In the genomic region with DNA sequence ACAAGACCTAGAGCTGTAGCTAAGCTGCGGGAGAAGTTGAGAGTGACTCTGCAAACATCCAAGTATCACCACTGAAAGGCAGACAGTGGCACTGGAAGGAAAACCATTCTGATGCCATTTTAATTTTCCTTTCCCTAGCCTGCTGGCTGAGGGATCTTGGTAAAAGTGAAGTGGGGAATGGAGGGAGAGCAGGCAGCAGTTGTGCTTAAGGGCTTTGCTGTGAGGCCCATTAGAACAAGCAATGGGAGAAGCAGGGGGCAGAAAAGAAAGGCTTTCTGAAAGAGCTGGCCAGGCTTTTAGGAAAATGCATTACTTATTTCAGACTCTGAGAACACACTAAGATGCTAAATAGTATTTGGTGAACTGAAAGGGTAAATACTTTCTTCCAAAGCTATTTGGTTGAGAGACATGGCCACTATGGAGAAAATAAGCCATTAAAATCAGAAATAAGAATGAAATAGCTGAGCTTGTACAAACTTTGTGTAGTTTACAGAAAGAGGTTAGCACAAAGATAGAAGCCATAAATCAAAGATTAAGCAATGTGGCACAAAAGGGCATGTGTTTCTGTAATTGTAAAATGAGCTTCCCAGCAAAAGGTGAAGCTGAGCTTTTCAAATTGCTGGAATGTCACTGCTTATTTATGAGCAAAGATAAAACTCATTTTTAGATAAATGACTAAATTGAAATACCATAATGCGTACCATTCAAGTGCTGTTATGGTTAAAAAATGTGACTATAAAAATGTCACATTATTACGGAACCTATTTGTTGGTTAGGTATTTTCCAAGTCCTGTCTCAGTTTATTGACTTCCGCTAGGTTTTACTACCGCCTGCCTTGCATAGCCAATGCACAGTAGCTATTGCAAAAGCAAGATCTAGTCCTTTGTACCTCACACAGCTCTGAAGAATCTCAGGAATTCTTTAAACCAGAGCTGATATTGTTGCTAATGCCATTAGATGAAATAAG, we compare ENCODE assay signal across 18 cellular contexts. TPM values are rescaled to one million over a fixed set of nuclear protein-coding genes. Genes with fewer than 3 reads are reported as not detected.
DNase-seq lines count a peak whose midpoint lies in the region; ATAC-seq and TF ChIP-seq lines count a peak whose summit lies in the region.
"Had no signal": no experiment of that assay in that cellular context is flagged by ENCODE, and none has a peak within 500 bp of the region (broad histone marks: within the 10 kb centered on the region; RNA-seq: fewer than 3 reads in every experiment).

No MANE protein-coding gene starts in this region.

- H3K27me3 ChIP-seq in H9 (ENCODE audit: insufficient read depth, low read length), result no peaks in the 10 kb centered on the region
- no peaks in the 10 kb centered on the region for H3K27me3 ChIP-seq in OCI-LY3 (ENCODE audit: low read depth, low read length)
- H3K27me3 ChIP-seq in iPS-20b (ENCODE audit: insufficient read depth, low read length), result no peaks in the 10 kb centered on the region
- H3K27me3 ChIP-seq in trophoblast cell (ENCODE audit: insufficient read depth, low read length), result no peaks in the 10 kb centered on the region
- H3K27me3 ChIP-seq: breast epithelium, suprapubic skin had no signal

- no peak overlapping the region for H3K56ac ChIP-seq in H9 (ENCODE audit: insufficient read length, low read depth, low read length)

- H4K5ac ChIP-seq in H9 (ENCODE audit: insufficient read length, low read depth, low read length), result no peak overlapping the region

- peak overlapping the region; percentile 58 for H3K4me3 ChIP-seq in OCI-LY3 (ENCODE audit: low read length)
- no peak overlapping the region for H3K4me3 ChIP-seq in iPS-20b (ENCODE audit: low read length)
- H3K4me3 ChIP-seq in trophoblast cell (ENCODE audit: low read depth, low read length), result no peak overlapping the region
- H3K4me3 ChIP-seq: breast epithelium, lung, suprapubic skin had no signal

- H3K4me1 Mint-ChIP-seq in H9 (peaks cover 16 to 17% of the 10 kb centered on the region in 2 experiments), MCF 10A (ENCODE audit: insufficient read depth, unreplicated experiment) (no peaks in the 10 kb centered on the region)
- H3K4me1 Mint-ChIP-seq: activated CD4-positive, alpha-beta T cell treated with anti-CD3 and anti-CD28 coated beads, Interleukin-2, amount 10 ng/mL, durations not matched to agents 24 days and 14 days; CD4-positive, CD25-positive, alpha-beta regulatory T cell had no signal

- no peaks in the 10 kb centered on the region; a peak in 1 of 7 replicates for H3K36me3 Mint-ChIP-seq in H9 (ENCODE audit: insufficient read depth in 1 of 3, low read depth in 3 of 3)
- H3K36me3 Mint-ChIP-seq in MCF 10A (ENCODE audit: insufficient read depth, unreplicated experiment), result no peaks in the 10 kb centered on the region
- H3K36me3 Mint-ChIP-seq: CD4-positive, CD25-positive, alpha-beta regulatory T cell had no signal

- H3K23me2 ChIP-seq in H9 (ENCODE audit: insufficient read length, low read depth, low read length, poor library complexity, severe bottlenecking), result no peaks in the 10 kb centered on the region

- peak overlapping the region in 2 of 3 experiments; percentile 65 to 82; a peak in 4 of 7 replicates for H3K27ac Mint-ChIP-seq in H9
- H3K27ac Mint-ChIP-seq in MCF 10A (ENCODE audit: low read depth, unreplicated experiment), result no peak overlapping the region
- H3K27ac Mint-ChIP-seq: activated CD4-positive, alpha-beta T cell treated with anti-CD3 and anti-CD28 coated beads, Interleukin-2, amount 10 ng/mL, durations not matched to agents 24 days and 14 days; CD4-positive, CD25-positive, alpha-beta regulatory T cell had no signal

- intact Hi-C loops in MCF 10A (cut with micrococcal nuclease), result no loop called here

- no peak overlapping the region for H4K12ac ChIP-seq in trophoblast cell (ENCODE audit: low read depth, low read length)

- POLR2A ChIA-PET in MCF 10A (lab: Yijun Ruan, JAX), result interaction anchor here (1.1 to 1.4 kb wide), 3 partner anchors 10 to 74 kb away, joined by 3 to 6 read pairs (median 4); no protein-coding TSS in a partner anchor

- H2BK120ac ChIP-seq in H9 (ENCODE audit: low read depth, low read length, poor library complexity, severe bottlenecking) (no peak overlapping the region), trophoblast cell (ENCODE audit: insufficient read depth, low read length, poor library complexity) (peak overlapping the region; percentile 43)

- no peak overlapping the region for H2BK15ac ChIP-seq in H9 (ENCODE audit: low read depth, low read length)

- H3K18ac ChIP-seq in H9 (ENCODE audit: insufficient read length, low read depth, low read length) (peak overlapping the region; percentile 54), trophoblast cell (ENCODE audit: low read length) (no peak overlapping the region)

- no peak overlapping the region for H3T11ph ChIP-seq in H9 (ENCODE audit: low read length)

- H3K9me3 Mint-ChIP-seq in H9 (no peaks in the 10 kb centered on the region), MCF 10A (ENCODE audit: unreplicated experiment) (no peaks in the 10 kb centered on the region)
- H3K9me3 Mint-ChIP-seq: activated CD4-positive, alpha-beta T cell treated with anti-CD3 and anti-CD28 coated beads, Interleukin-2, amount 10 ng/mL, durations not matched to agents 24 days and 14 days had no signal

- H4K8ac ChIP-seq in H9 (replicated peaks; ENCODE audit: insufficient read length, low read depth, low read length) (no peak overlapping the region), trophoblast cell (ENCODE audit: low read depth, low read length) (no peak overlapping the region)

- BruUV-seq in MCF 10A (replicated peaks; lab: Mats Ljungman, UMichigan), result no TSS peak

- no peak for DNase-seq in H9
- peak in 1 of 2 donors; percentile 48 for DNase-seq in trophoblast cell
- DNase-seq in MCF 10A (ENCODE audit: unreplicated experiment), result no peak
- DNase-seq in DMS 273 (lab: John Stamatoyannopoulos, UW; ENCODE audit: unreplicated experiment), result no peak
- no peak for DNase-seq in NCI-H526 treated with DMSO at 0.1 percent for 48 hours (lab: John Stamatoyannopoulos, UW)
- DNase-seq: activated CD4-positive, alpha-beta T cell treated with anti-CD3 and anti-CD28 coated beads, Interleukin-2, amount 10 ng/mL, durations not matched to agents 24 days and 14 days; activated effector memory CD4-positive, alpha-beta T cell treated with Interleukin-2 at 50 U/mL for 16 hours; CD4-positive, CD25-positive, alpha-beta regulatory T cell; cortex of kidney; NCI-H2029 treated with DMSO at 0.1 percent for 48 hours; NCI-H510A had no signal

- H2AFZ ChIP-seq in H9 (ENCODE audit: low read length) (no peak overlapping the region), OCI-LY3 (ENCODE audit: low read depth, low read length) (no peak overlapping the region), trophoblast cell (ENCODE audit: insufficient read depth, low read length, poor library complexity) (peak overlapping the region; percentile 45)

- no peak overlapping the region for H2AK5ac ChIP-seq in H9 (ENCODE audit: insufficient read length, low read length)
- no peak overlapping the region for H2AK5ac ChIP-seq in trophoblast cell (ENCODE audit: low read length)

- H2BK20ac ChIP-seq in H9 (ENCODE audit: low read depth, low read length, poor library complexity, severe bottlenecking), result no peak overlapping the region

- no peak for ATAC-seq in GM19467 (IDR thresholded peaks at IDR 0.05; ENCODE audit: unreplicated experiment)
- ATAC-seq: Right ventricle myocardium inferior had no signal

- no peak for TF ChIP-seq CTCF in H9 (conservative IDR thresholded peaks at IDR 0.05)
- no peak for TF ChIP-seq CTCF in OCI-LY3 (IDR thresholded peaks at IDR 0.05; ENCODE audit: low read depth, low read length)
- no peak for TF ChIP-seq CTCF in MCF 10A (IDR thresholded peaks at IDR 0.05; ENCODE audit: unreplicated experiment)

- H3K4ac ChIP-seq in H9 (ENCODE audit: low read depth, low read length) (no peak overlapping the region), trophoblast cell (ENCODE audit: low read depth, low read length) (peak overlapping the region; percentile 47)

- no peak overlapping the region for H2BK5ac ChIP-seq in H9 (ENCODE audit: insufficient read length, low read length)
- peak overlapping the region; percentile 31 for H2BK5ac ChIP-seq in trophoblast cell (ENCODE audit: low read depth, low read length, poor library complexity)

- H3K23ac ChIP-seq in H9 (ENCODE audit: insufficient read length, low read depth, low read length) (no peak overlapping the region), trophoblast cell (ENCODE audit: low read length) (no peak overlapping the region)

- H4K20me1 ChIP-seq in H9 (ENCODE audit: control insufficient read depth, insufficient read depth, insufficient read length) (no peaks in the 10 kb centered on the region), OCI-LY3 (ENCODE audit: insufficient read depth, low read length) (no peaks in the 10 kb centered on the region)

- H2BK12ac ChIP-seq in H9 (ENCODE audit: insufficient read length, low read depth, low read length), result no peak overlapping the region
- H2BK12ac ChIP-seq in trophoblast cell (ENCODE audit: low read length), result no peak overlapping the region

- H3K79me1 ChIP-seq in H9 (ENCODE audit: insufficient read depth, low read depth, low read length, poor library complexity, severe bottlenecking) (no peaks in the 10 kb centered on the region), trophoblast cell (ENCODE audit: low read length) (peaks cover 2% of the 10 kb centered on the region)

- peak overlapping the region; percentile 77 for H3K14ac ChIP-seq in H9 (ENCODE audit: insufficient read depth, low read length)
- peak overlapping the region; percentile 74 for H3K14ac ChIP-seq in trophoblast cell (ENCODE audit: low read length)

- CTCF ChIA-PET in MCF 10A (lab: Yijun Ruan, JAX), result interaction anchor here (0.6 to 1.7 kb wide), 5 partner anchors 10 to 240 kb away, joined by 3 to 5 read pairs (median 4); no protein-coding TSS in a partner anchor

- no peak overlapping the region for H3K4me2 ChIP-seq in H9 (ENCODE audit: insufficient read depth, insufficient read length, low read length)
- peak overlapping the region; percentile 81 for H3K4me2 ChIP-seq in OCI-LY3 (ENCODE audit: low read length)
- no peak overlapping the region for H3K4me2 ChIP-seq in trophoblast cell (ENCODE audit: low read length)

- H3K4me1 ChIP-seq in H9 (ENCODE audit: insufficient read depth, low read length) (peaks cover 1% of the 10 kb centered on the region; the same call in 1 of the 2 replicates), OCI-LY3 (ENCODE audit: low read length) (peaks cover 55% of the 10 kb centered on the region), iPS-20b (ENCODE audit: insufficient read depth, low read length) (peaks cover 9% of the 10 kb centered on the region), trophoblast cell (ENCODE audit: control insufficient read depth in 1 of 2, insufficient read depth in 2 of 2, low read length in 2 of 2) (peaks cover 2 to 3% of the 10 kb centered on the region in 2 experiments)
- H3K4me1 ChIP-seq: breast epithelium, suprapubic skin had no signal

- H3K4me3 Mint-ChIP-seq in H9 (no peak overlapping the region), MCF 10A (ENCODE audit: unreplicated experiment) (no peak overlapping the region)
- H3K4me3 Mint-ChIP-seq: activated CD4-positive, alpha-beta T cell treated with anti-CD3 and anti-CD28 coated beads, Interleukin-2, amount 10 ng/mL, durations not matched to agents 24 days and 14 days; CD4-positive, CD25-positive, alpha-beta regulatory T cell had no signal

- H3K9ac ChIP-seq in H9 (ENCODE audit: extremely low read depth, insufficient read length, low read length) (peak overlapping the region; percentile 37), OCI-LY3 (ENCODE audit: low read length) (peak overlapping the region; percentile 76), iPS-20b (ENCODE audit: low read depth, low read length) (peak overlapping the region; percentile 31; the same call in 1 of the 2 replicates), trophoblast cell (ENCODE audit: low read length) (no peak overlapping the region)

- H3K79me2 ChIP-seq in H9 (ENCODE audit: insufficient read depth, low read length) (no peaks in the 10 kb centered on the region), OCI-LY3 (ENCODE audit: low read length) (peaks cover 32% of the 10 kb centered on the region), trophoblast cell (ENCODE audit: control insufficient read depth, insufficient read depth, low read length, poor library complexity) (no peaks in the 10 kb centered on the region)

- WGBS in H9 (ENCODE audit: extremely low coverage, insufficient read length, low lambda C conversion rate), result no CpG with 5 or more reads among the region's 5 CpGs
- no CpG with 5 or more reads among the region's 5 CpGs for WGBS in trophoblast cell (ENCODE audit: extremely low coverage, insufficient coverage, insufficient read length)

- no peak overlapping the region for H4K91ac ChIP-seq in H9 (ENCODE audit: insufficient read length, low read depth, low read length)
- H4K91ac ChIP-seq in trophoblast cell (ENCODE audit: low read depth, low read length), result no peak overlapping the region

- H3K9me3 ChIP-seq in H9 (ENCODE audit: control insufficient read depth, low read depth, low read length) (no peaks in the 10 kb centered on the region), OCI-LY3 (ENCODE audit: insufficient read depth, low read length) (peaks cover under 1% of the 10 kb centered on the region; the same call in 1 of the 2 replicates), iPS-20b (ENCODE audit: insufficient read depth, low read depth, low read length) (no peaks in the 10 kb centered on the region), trophoblast cell (ENCODE audit: insufficient read depth, low read depth, low read length) (no peaks in the 10 kb centered on the region)
- H3K9me3 ChIP-seq: breast epithelium, suprapubic skin had no signal

- no peak overlapping the region for H3K27ac ChIP-seq in H9 (ENCODE audit: insufficient read length, low read depth, low read length)
- H3K27ac ChIP-seq in OCI-LY3 (ENCODE audit: low read length), result peak overlapping the region; percentile 99
- H3K27ac ChIP-seq in iPS-20b (ENCODE audit: low read length), result peak overlapping the region; percentile 22
- peak overlapping the region; percentile 26 for H3K27ac ChIP-seq in trophoblast cell (ENCODE audit: low read depth, low read length)
- H3K27ac ChIP-seq: breast epithelium, suprapubic skin had no signal

- H3K36me3 ChIP-seq in OCI-LY3 (replicated peaks; ENCODE audit: low read depth, low read length), result peaks cover 3% of the 10 kb centered on the region
- no peaks in the 10 kb centered on the region for H3K36me3 ChIP-seq in iPS-20b (ENCODE audit: insufficient read depth, low read depth, low read length)
- no peaks in the 10 kb centered on the region for H3K36me3 ChIP-seq in trophoblast cell (ENCODE audit: control insufficient read depth in 1 of 2, insufficient read depth in 2 of 2, low read length in 2 of 2)
- H3K36me3 ChIP-seq: breast epithelium, suprapubic skin had no signal

- H3K27me3 Mint-ChIP-seq in H9 (ENCODE audit: low read depth) (no peaks in the 10 kb centered on the region), MCF 10A (ENCODE audit: insufficient read depth, unreplicated experiment) (no peaks in the 10 kb centered on the region)
- H3K27me3 Mint-ChIP-seq: activated CD4-positive, alpha-beta T cell treated with anti-CD3 and anti-CD28 coated beads, Interleukin-2, amount 10 ng/mL, durations not matched to agents 24 days and 14 days; CD4-positive, CD25-positive, alpha-beta regulatory T cell had no signal

RNA-seq across cellular contexts. Expression of a gene that starts 20.8 kb away (rescaled TPM):
- total RNA-seq in H9 (2021) (2.6 and 3.0 TPM in 2 replicates), MCF 10A (2022) (0.12 and 0.21 TPM in 2 replicates)
- polyA plus RNA-seq in trophoblast cell (2013), result 17.6 and 18.4 TPM in 2 replicates
- total RNA-seq: activated CD4-positive, alpha-beta T cell treated with anti-CD3 and anti-CD28 coated beads, Interleukin-2, amount 10 ng/mL, durations not matched to agents 24 days and 14 days; CD4-positive, CD25-positive, alpha-beta regulatory T cell had no signal
- polyA plus RNA-seq: CD4-positive, CD25-positive, alpha-beta regulatory T cell had no signal
